ENCODE assay signal across 28 cellular contexts in the genomic region with DNA sequence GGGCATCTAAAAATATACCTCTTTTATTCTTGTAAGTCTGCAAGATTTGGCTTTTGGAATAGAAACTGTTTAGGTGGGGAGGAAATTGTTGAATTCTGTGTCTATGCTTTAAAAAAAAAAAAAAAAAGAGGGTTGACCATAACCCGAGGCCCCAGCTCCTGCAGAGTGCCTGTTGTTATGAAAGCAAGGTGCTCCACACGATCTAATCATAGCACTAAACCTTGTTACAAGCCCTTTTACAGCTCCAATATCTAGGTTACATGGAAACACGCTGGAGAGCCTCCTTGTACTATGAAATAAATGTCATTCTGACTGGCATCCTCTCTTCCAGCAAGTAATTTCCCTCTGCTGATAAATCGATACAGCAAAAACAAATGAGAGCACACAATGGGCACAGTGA.
A peak's percentile ranks its signal among the peaks of the same experiment; 100 is the strongest.
DNase-seq lines count a peak whose midpoint lies in the region; ATAC-seq, FAIRE-seq and TF ChIP-seq lines count a peak whose summit lies in the region.
"Had no signal": no experiment of that assay in that cellular context is flagged by ENCODE, and none has a peak within 500 bp of the region (broad histone marks: within the 10 kb centered on the region; RNA-seq: fewer than 3 reads in every experiment).

No MANE protein-coding gene starts in this region.

- H3K36me3 ChIP-seq in GM23338 (ENCODE audit: insufficient read depth) (no peaks in the 10 kb centered on the region), MM.1S (replicated peaks; ENCODE audit: insufficient read depth, low read length) (no peaks in the 10 kb centered on the region), psoas muscle (ENCODE audit: insufficient read depth in 1 of 2, low read depth in 1 of 2) (no peaks in the 10 kb centered on the region)
- H3K36me3 ChIP-seq in naive thymus-derived CD4-positive, alpha-beta T cell (ENCODE audit: control insufficient read depth in 2 of 3, insufficient read depth in 3 of 3, low read length in 3 of 3), result no peaks in the 10 kb centered on the region
- H3K36me3 ChIP-seq: BLaER1 treated with 17β-estradiol and CSF1 and Interleukin-3, amounts not matched to agents 10 nM and 100 nM; colonic mucosa; left ventricle myocardium inferior; prostate gland; uterus had no signal

- H3K9ac ChIP-seq in MM.1S (ENCODE audit: low read length), result no peak overlapping the region
- H3K9ac ChIP-seq: BLaER1 treated with 17β-estradiol and CSF1 and Interleukin-3, amounts not matched to agents 10 nM and 100 nM had no signal

- 24 to 32% (median 27%) methylated on average over 4 of the region's 4 CpGs for WGBS in psoas muscle, 3 donors

- H3K4me3 ChIP-seq in GM23338 (peak overlapping the region; percentile 27), MM.1S (ENCODE audit: low read length) (no peak overlapping the region), psoas muscle (no peak overlapping the region)
- no peak overlapping the region for H3K4me3 ChIP-seq in naive thymus-derived CD4-positive, alpha-beta T cell (ENCODE audit: low read length)
- H3K4me3 ChIP-seq: BLaER1 treated with 17β-estradiol and CSF1 and Interleukin-3, amounts not matched to agents 10 nM and 100 nM; colonic mucosa; left ventricle myocardium inferior; prostate gland; uterus had no signal

- H3K9me2 ChIP-seq in GM23338 (ENCODE audit: insufficient read depth), result no peaks in the 10 kb centered on the region
- H3K9me2 ChIP-seq in MM.1S (replicated peaks; ENCODE audit: insufficient read depth, low read length), result no peaks in the 10 kb centered on the region

- H3K4me2 ChIP-seq in GM23338 (peak overlapping the region; percentile 72), MM.1S (ENCODE audit: low read depth, low read length) (peak overlapping the region; percentile 13; the same call in 1 of the 2 replicates)
- H3K4me2 ChIP-seq: BLaER1 treated with 17β-estradiol and CSF1 and Interleukin-3, amounts not matched to agents 10 nM and 100 nM had no signal

- peak; percentile 47 for FAIRE-seq in islet of Langerhans (lab: Jason Lieb, UNC)
- FAIRE-seq: GM12892 had no signal

- peaks cover 24% of the 10 kb centered on the region for H3K4me1 ChIP-seq in GM23338 (ENCODE audit: insufficient read depth)
- H3K4me1 ChIP-seq in MM.1S (ENCODE audit: low read length), result no peaks in the 10 kb centered on the region
- no peaks in the 10 kb centered on the region for H3K4me1 ChIP-seq in psoas muscle
- no peaks in the 10 kb centered on the region for H3K4me1 ChIP-seq in naive thymus-derived CD4-positive, alpha-beta T cell (ENCODE audit: control insufficient read depth in 2 of 2, insufficient read depth in 2 of 2, low read length in 2 of 2)
- H3K4me1 ChIP-seq: BLaER1 treated with 17β-estradiol and CSF1 and Interleukin-3, amounts not matched to agents 10 nM and 100 nM; colonic mucosa; left ventricle myocardium inferior; prostate gland; uterus had no signal

- no peaks in the 10 kb centered on the region for H3F3A ChIP-seq in GM23338 (replicated peaks; ENCODE audit: low read depth)
- no peaks in the 10 kb centered on the region for H3F3A ChIP-seq in MM.1S (ENCODE audit: insufficient read depth, low read length)

- peak overlapping the region; percentile 42; the same call in 2 of the 3 replicates for H3K4me3 Mint-ChIP-seq in GM23338
- H3K4me3 Mint-ChIP-seq in naive thymus-derived CD4-positive, alpha-beta T cell, result no peak overlapping the region
- H3K4me3 Mint-ChIP-seq: activated CD8-positive, alpha-beta T cell treated with anti-CD3 and anti-CD28 coated beads, Interleukin-2, amount 10 ng/mL, durations not matched to agents 7 days and 5 days; mesothelial cell of epicardium; natural killer cell; stimulated activated effector memory CD8-positive, alpha-beta T cell treated with anti-CD3 and anti-CD28 coated beads, Interleukin-12 subunit alpha, Interleukin-12 subunit beta, amount 100 ng/mL, for 72 hours had no signal

- peak overlapping the region; percentile 56 for H2AFZ ChIP-seq in GM23338
- 0 out of 2 replicates have a peak overlapping the region, but pooled peaks have one; percentile 14 for H2AFZ ChIP-seq in MM.1S (ENCODE audit: low read length)

- no peaks in the 10 kb centered on the region for H3K79me2 ChIP-seq in GM23338 (replicated peaks; ENCODE audit: insufficient read depth)
- H3K79me2 ChIP-seq in MM.1S (ENCODE audit: low read length), result no peaks in the 10 kb centered on the region

- peak; percentile 28 for DNase-seq in GM23338 (ENCODE audit: low spot score)
- DNase-seq in MM.1S, result no peak
- DNase-seq in SK-N-DZ (ENCODE audit: low spot score), result peak; percentile 90
- DNase-seq in psoas muscle, result no peak
- DNase-seq in NCI-H774 (lab: John Stamatoyannopoulos, UW), result no peak
- no peak for DNase-seq in naive thymus-derived CD4-positive, alpha-beta T cell
- DNase-seq: activated CD4-positive, CD25-positive, alpha-beta regulatory T cell treated with anti-CD3 and anti-CD28 coated beads, Interleukin-2, amount 50 U/mL, for 72 hours; activated CD8-positive, alpha-beta T cell treated with anti-CD3 and anti-CD28 coated beads, Interleukin-2, amount 10 ng/mL, durations not matched to agents 7 days and 5 days; activated gamma-delta T cell treated with Interleukin-2 at 50 U/mL for 16 hours; activated T-cell treated with anti-CD3 and anti-CD28 coated beads, Interleukin-2, amount 50 U/mL, for 1 hour; colonic mucosa; glutamatergic neuron; IMR-90; left ventricle myocardium inferior; natural killer cell; NCI-H1694; NCI-H510A treated with DMSO at 0.1 percent for 48 hours; Right ventricle myocardium superior; stimulated activated CD4-positive, alpha-beta T cell treated with anti-CD3 and anti-CD28 coated beads, Interleukin-1b, Interleukin-23, amount 100 ng/mL, for 48 hours; uterus had no signal

- no peaks in the 10 kb centered on the region for H3K27me3 ChIP-seq in GM23338 (ENCODE audit: insufficient read depth)
- H3K27me3 ChIP-seq in MM.1S (replicated peaks; ENCODE audit: insufficient read depth, low read length), result no peaks in the 10 kb centered on the region
- H3K27me3 ChIP-seq in psoas muscle (ENCODE audit: insufficient read depth in 3 of 3, low read length in 2 of 3), result no peaks in the 10 kb centered on the region
- no peaks in the 10 kb centered on the region for H3K27me3 ChIP-seq in naive thymus-derived CD4-positive, alpha-beta T cell (ENCODE audit: control insufficient read depth in 2 of 2, insufficient read depth in 2 of 2, low read length in 2 of 2)
- H3K27me3 ChIP-seq: BLaER1 treated with 17β-estradiol and CSF1 and Interleukin-3, amounts not matched to agents 10 nM and 100 nM; colonic mucosa; uterus had no signal

- H4K20me1 ChIP-seq in GM23338 (replicated peaks; ENCODE audit: insufficient read depth) (no peaks in the 10 kb centered on the region), MM.1S (ENCODE audit: insufficient read depth, low read length) (no peaks in the 10 kb centered on the region)
- H4K20me1 ChIP-seq: BLaER1 treated with 17β-estradiol and CSF1 and Interleukin-3, amounts not matched to agents 10 nM and 100 nM had no signal

- CTCF ChIA-PET in naive thymus-derived CD4-positive, alpha-beta T cell (lab: Charles Lee), result no interaction called here

- peaks cover 42% of the 10 kb centered on the region for H3K4me1 Mint-ChIP-seq in GM23338
- peaks cover 0 to 2% (median 0%) of the 10 kb centered on the region in 7 donors for H3K4me1 Mint-ChIP-seq in naive thymus-derived CD4-positive, alpha-beta T cell
- H3K4me1 Mint-ChIP-seq: natural killer cell; stimulated activated effector memory CD8-positive, alpha-beta T cell treated with anti-CD3 and anti-CD28 coated beads, Interleukin-12 subunit alpha, Interleukin-12 subunit beta, amount 100 ng/mL, for 72 hours had no signal

- peak; percentile 82 for ATAC-seq in GM23338
- no peak for ATAC-seq in psoas muscle
- ATAC-seq in HG02610 (IDR thresholded peaks at IDR 0.05; ENCODE audit: unreplicated experiment), result no peak
- no peak for ATAC-seq in naive thymus-derived CD4-positive, alpha-beta T cell
- ATAC-seq: activated CD8-positive, alpha-beta T cell treated with anti-CD3 and anti-CD28 coated beads, Interleukin-2, amount 10 ng/mL, durations not matched to agents 7 days and 5 days; natural killer cell; stimulated activated effector memory CD8-positive, alpha-beta T cell treated with anti-CD3 and anti-CD28 coated beads, Interleukin-12 subunit alpha, Interleukin-12 subunit beta, amount 100 ng/mL, for 72 hours had no signal

- peaks cover 4% of the 10 kb centered on the region; the same call in 1 of the 3 replicates for H3K9me3 Mint-ChIP-seq in GM23338
- H3K9me3 Mint-ChIP-seq in naive thymus-derived CD4-positive, alpha-beta T cell, result peaks cover 0 to 10% (median 0%) of the 10 kb centered on the region in 11 donors

- H3K36me3 Mint-ChIP-seq in GM23338 (ENCODE audit: low read depth), result no peaks in the 10 kb centered on the region
- no peaks in the 10 kb centered on the region for H3K36me3 Mint-ChIP-seq in naive thymus-derived CD4-positive, alpha-beta T cell
- H3K36me3 Mint-ChIP-seq: mesothelial cell of epicardium; natural killer cell; stimulated activated effector memory CD8-positive, alpha-beta T cell treated with anti-CD3 and anti-CD28 coated beads, Interleukin-12 subunit alpha, Interleukin-12 subunit beta, amount 100 ng/mL, for 72 hours had no signal

- H3K27ac Mint-ChIP-seq in GM23338, result peak overlapping the region; percentile 90
- H3K27ac Mint-ChIP-seq in naive thymus-derived CD4-positive, alpha-beta T cell, result no peak overlapping the region
- H3K27ac Mint-ChIP-seq: activated CD8-positive, alpha-beta T cell treated with anti-CD3 and anti-CD28 coated beads, Interleukin-2, amount 10 ng/mL, durations not matched to agents 7 days and 5 days; mesothelial cell of epicardium; natural killer cell; stimulated activated effector memory CD8-positive, alpha-beta T cell treated with anti-CD3 and anti-CD28 coated beads, Interleukin-12 subunit alpha, Interleukin-12 subunit beta, amount 100 ng/mL, for 72 hours had no signal

- H3K27me3 Mint-ChIP-seq in GM23338 (ENCODE audit: insufficient read depth, low read depth, poor library complexity), result no peaks in the 10 kb centered on the region
- no peaks in the 10 kb centered on the region for H3K27me3 Mint-ChIP-seq in naive thymus-derived CD4-positive, alpha-beta T cell

- H3K27ac ChIP-seq in GM23338 (ENCODE audit: low read depth) (peak overlapping the region; percentile 84; the same call in 1 of the 2 replicates), MM.1S (ENCODE audit: low read length) (no peak overlapping the region), psoas muscle (no peak overlapping the region)
- H3K27ac ChIP-seq in naive thymus-derived CD4-positive, alpha-beta T cell (ENCODE audit: low read depth, low read length), result no peak overlapping the region
- H3K27ac ChIP-seq: BLaER1 treated with 17β-estradiol and CSF1 and Interleukin-3, amounts not matched to agents 10 nM and 100 nM; colonic mucosa; HL-60; left ventricle myocardium inferior; prostate gland; uterus had no signal

- H3K9me3 ChIP-seq in MM.1S (replicated peaks; ENCODE audit: insufficient read depth, low read length), result no peaks in the 10 kb centered on the region
- H3K9me3 ChIP-seq in psoas muscle, result no peaks in the 10 kb centered on the region
- no peaks in the 10 kb centered on the region for H3K9me3 ChIP-seq in naive thymus-derived CD4-positive, alpha-beta T cell (ENCODE audit: control insufficient read depth in 2 of 3, low read length in 3 of 3)
- H3K9me3 ChIP-seq: BLaER1 treated with 17β-estradiol and CSF1 and Interleukin-3, amounts not matched to agents 10 nM and 100 nM; colonic mucosa; prostate gland; uterus had no signal

- POLR2A ChIA-PET in naive thymus-derived CD4-positive, alpha-beta T cell (lab: Charles Lee), result no interaction called here

- TF ChIP-seq CTCF in GM23338 (conservative IDR thresholded peaks at IDR 0.05; ENCODE audit: low read depth in 2 of 2), result no peak
- no peak for TF ChIP-seq CTCF in MM.1S (IDR thresholded peaks at IDR 0.05; ENCODE audit: low read length)
- no peak for TF ChIP-seq CTCF in psoas muscle (IDR thresholded peaks at IDR 0.05)

- intact Hi-C loops in psoas muscle (cut with DNase I), result no loop called here
- intact Hi-C loops in naive thymus-derived CD4-positive, alpha-beta T cell (cut with micrococcal nuclease), result no loop called here

Comparison
In these comparisons a context has a peak if more than half of its experiments do, and no peak if none do; other contexts are left out.
1. DNase-seq: peak in GM23338 (single experiment) and SK-N-DZ (single experiment); none in MM.1S (single experiment), psoas muscle (0 of 2), NCI-H774 (single experiment) and naive thymus-derived CD4-positive, alpha-beta T cell (0 of 9).